Comparison of ENCODE assay signal across 8 cellular contexts in the genomic region with DNA sequence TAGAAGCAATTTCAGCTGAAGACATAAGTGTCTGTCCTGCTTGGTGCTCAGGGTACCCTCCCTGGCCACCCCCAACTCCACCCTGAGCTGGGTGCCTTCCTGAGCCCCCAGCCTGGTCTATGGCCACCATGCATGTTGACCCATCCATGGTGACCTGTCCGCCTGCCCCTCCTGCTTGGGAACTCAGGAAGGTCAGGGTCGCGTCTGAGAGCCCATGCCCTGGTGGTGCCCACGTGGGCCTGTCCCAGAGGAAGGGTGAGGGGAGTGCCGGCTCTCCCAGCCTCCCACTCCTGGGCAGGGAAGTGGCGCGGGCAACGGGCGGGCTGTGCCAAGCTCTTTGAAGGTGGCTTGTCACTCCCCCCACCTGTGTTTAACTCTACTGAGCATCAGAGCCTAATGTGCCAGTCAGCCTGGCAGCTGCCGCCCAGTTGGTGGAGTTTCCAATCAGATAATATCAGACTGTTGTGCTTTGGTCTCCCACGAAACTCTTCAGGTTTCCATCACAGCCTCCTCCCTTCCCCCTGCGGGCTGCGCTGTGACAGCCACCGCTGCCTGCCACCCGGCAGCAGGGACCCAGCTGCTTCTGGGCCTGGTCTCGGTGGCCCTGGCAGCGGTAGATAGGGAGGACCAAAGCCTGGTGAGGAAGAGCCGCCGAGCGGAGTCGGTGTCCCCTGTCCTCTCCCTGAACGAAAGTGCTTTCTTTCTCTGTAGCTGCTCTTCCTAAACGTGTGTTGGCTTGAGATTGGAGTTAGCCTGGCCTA.
DNase-seq lines count a peak whose midpoint lies in the region; ATAC-seq lines count a peak whose summit lies in the region.

No MANE protein-coding gene starts in this region.

- H3K4me3 ChIP-seq in muscle layer of duodenum (ENCODE audit: low read depth in 1 of 2, low read length in 2 of 2) = peak overlapping the region in 1 of 2 donors; percentile 49

- H3K27ac ChIP-seq in muscle layer of duodenum (ENCODE audit: low read length) = peak overlapping the region; percentile 72

- peaks cover 13 to 66% of the 10 kb centered on the region in 2 donors for H3K4me1 ChIP-seq in muscle layer of duodenum (ENCODE audit: control insufficient read depth in 1 of 2, insufficient read depth in 2 of 2, low read length in 2 of 2)

- H3K27me3 ChIP-seq in muscle layer of duodenum (ENCODE audit: low read depth, low read length) = no peaks in the 10 kb centered on the region

- DNase-seq in stimulated activated CD4-positive, alpha-beta T cell treated with anti-CD3 and anti-CD28 coated beads, Interleukin-2, amount 100 ng/mL, for 4 hours (ENCODE audit: low read depth) = peak; percentile 53
- DNase-seq in stimulated activated CD4-positive, alpha-beta T cell treated with anti-CD3 and anti-CD28 coated beads, Interleukin-12 subunit alpha, Interleukin-12 subunit beta, amount 100 ng/mL, for 4 hours = no peak
- DNase-seq in astrocyte of the hippocampus (ENCODE audit: low read depth, low spot score) = peak; percentile 5
- no peak for DNase-seq in SIG-M5 treated with dmso at 0.1 percent for 504 hours (lab: John Stamatoyannopoulos, UW; ENCODE audit: unreplicated experiment)
- DNase-seq in epidermal melanocyte (ENCODE audit: insufficient read length, low spot score) = no peak
- no peak for DNase-seq in EL

- H3K36me3 ChIP-seq in muscle layer of duodenum (ENCODE audit: control insufficient read depth in 1 of 2, insufficient read depth in 2 of 2, low read length in 2 of 2) = no peaks in the 10 kb centered on the region

- no peaks in the 10 kb centered on the region for H3K9me3 ChIP-seq in muscle layer of duodenum (ENCODE audit: control insufficient read depth in 1 of 2, low read length in 2 of 2)

- ATAC-seq in GM18511 (IDR thresholded peaks at IDR 0.05; ENCODE audit: unreplicated experiment) = no peak

Comparison
In these comparisons a context has a peak if more than half of its experiments do, and no peak if none do; other contexts are left out.
1. DNase-seq: peak in stimulated activated CD4-positive, alpha-beta T cell treated with anti-CD3 and anti-CD28 coated beads, Interleukin-2, amount 100 ng/mL, for 4 hours (single experiment) and astrocyte of the hippocampus (single experiment); none in stimulated activated CD4-positive, alpha-beta T cell treated with anti-CD3 and anti-CD28 coated beads, Interleukin-12 subunit alpha, Interleukin-12 subunit beta, amount 100 ng/mL, for 4 hours (single experiment), SIG-M5 treated with dmso at 0.1 percent for 504 hours (single experiment), epidermal melanocyte (single experiment) and EL (single experiment).